Comparison of ENCODE assay signal across 26 cellular contexts in genomic region chr12:91123236-91123635, GRCh38. TPM values are rescaled to one million over a fixed set of nuclear protein-coding genes. Genes with fewer than 3 reads are reported as not detected.
"Had no signal": no experiment of that assay in that cellular context is flagged by ENCODE, and none has a peak within 500 bp of the region (broad histone marks: within the 10 kb centered on the region; RNA-seq: fewer than 3 reads in every experiment).

No MANE protein-coding gene starts in this region.

- H3K4me1 Mint-ChIP-seq: activated naive CD8-positive, alpha-beta T cell treated with anti-CD3 and anti-CD28 coated beads, Interleukin-2, amount 50 U/mL, for 24 hours; brain; central memory CD8-positive, alpha-beta T cell; memory B cell had no signal

- H3K4me3 Mint-ChIP-seq: activated CD8-positive, alpha-beta T cell treated with anti-CD3 and anti-CD28 coated beads, Interleukin-2, amount 10 ng/mL, durations not matched to agents 7 days and 5 days; activated naive CD8-positive, alpha-beta T cell treated with anti-CD3 and anti-CD28 coated beads, Interleukin-2, amount 50 U/mL, for 24 hours; activated T-helper 1 cell treated with anti-CD3 and anti-CD28 coated beads, Interleukin-12 subunit alpha, Interleukin-12 subunit beta, Interleukin-2, Interleukin-4 antibody, amounts not matched to agents 30 ng/mL and 10 ng/mL and 1 ng/mL, durations not matched to agents 14 hours and 24 hours and 36 hours; brain; central memory CD8-positive, alpha-beta T cell; memory B cell; natural killer cell treated with Interleukin-12 subunit alpha and Interleukin-12 subunit beta and Interleukin-15 and Interleukin-18, amount 100 ng/mL, for 72 hours had no signal

- H3K9me3 ChIP-seq: colonic mucosa, pancreas, thoracic aorta, upper lobe of left lung had no signal

- H3K27ac Mint-ChIP-seq: activated CD8-positive, alpha-beta T cell treated with anti-CD3 and anti-CD28 coated beads, Interleukin-2, amount 10 ng/mL, durations not matched to agents 7 days and 5 days; activated naive CD8-positive, alpha-beta T cell treated with anti-CD3 and anti-CD28 coated beads, Interleukin-2, amount 50 U/mL, for 24 hours; activated T-helper 1 cell treated with anti-CD3 and anti-CD28 coated beads, Interleukin-12 subunit alpha, Interleukin-12 subunit beta, Interleukin-2, Interleukin-4 antibody, amounts not matched to agents 30 ng/mL and 10 ng/mL and 1 ng/mL, durations not matched to agents 14 hours and 24 hours and 36 hours; brain; memory B cell; natural killer cell treated with Interleukin-12 subunit alpha and Interleukin-12 subunit beta and Interleukin-15 and Interleukin-18, amount 100 ng/mL, for 72 hours had no signal

- ATAC-seq: activated CD8-positive, alpha-beta T cell treated with anti-CD3 and anti-CD28 coated beads, Interleukin-2, amount 10 ng/mL, durations not matched to agents 7 days and 5 days; activated naive CD8-positive, alpha-beta T cell treated with anti-CD3 and anti-CD28 coated beads, Interleukin-2, amount 50 U/mL, for 24 hours; heart right ventricle; left cardiac atrium; natural killer cell treated with Interleukin-12 subunit alpha and Interleukin-12 subunit beta and Interleukin-15 and Interleukin-18, amount 100 ng/mL, for 72 hours; pancreas; right cardiac atrium had no signal

- H3K4me1 ChIP-seq: colonic mucosa, heart right ventricle, pancreas, upper lobe of left lung had no signal

- H3K9me3 Mint-ChIP-seq: activated T-helper 1 cell treated with anti-CD3 and anti-CD28 coated beads, Interleukin-12 subunit alpha, Interleukin-12 subunit beta, Interleukin-2, Interleukin-4 antibody, amounts not matched to agents 30 ng/mL and 10 ng/mL and 1 ng/mL, durations not matched to agents 14 hours and 24 hours and 36 hours; brain; central memory CD8-positive, alpha-beta T cell; memory B cell; natural killer cell treated with Interleukin-12 subunit alpha and Interleukin-12 subunit beta and Interleukin-15 and Interleukin-18, amount 100 ng/mL, for 72 hours had no signal

- DNase-seq: activated CD4-positive, alpha-beta T cell treated with anti-CD3 and anti-CD28 coated beads for 1 hour; activated CD4-positive, alpha-beta T cell treated with anti-CD3 and anti-CD28 coated beads, Interleukin-2, amount 50 U/mL, for 1 hour; activated CD8-positive, alpha-beta T cell treated with anti-CD3 and anti-CD28 coated beads, Interleukin-2, amount 10 ng/mL, durations not matched to agents 7 days and 5 days; activated gamma-delta T cell; activated naive CD4-positive, alpha-beta T cell treated with anti-CD3 and anti-CD28 coated beads, Interleukin-2, amount 50 U/mL, for 16 hours; activated naive CD8-positive, alpha-beta T cell treated with anti-CD3 and anti-CD28 coated beads, Interleukin-2, amount 50 U/mL, for 24 hours; colonic mucosa; dorsolateral prefrontal cortex; heart right ventricle; islet precursor cell; left cardiac atrium; pancreas; right cardiac atrium; small intestine; stimulated activated CD4-positive, alpha-beta T cell treated with anti-CD3 and anti-CD28 coated beads, Interleukin-15, amount 100 ng/mL, for 24 hours; stimulated activated naive CD4-positive, alpha-beta T cell; T-helper 9 cell; upper lobe of left lung had no signal

- H3K27me3 ChIP-seq: colonic mucosa, dorsolateral prefrontal cortex, heart right ventricle, pancreas, upper lobe of left lung had no signal

- H3K27ac ChIP-seq: colonic mucosa, dorsolateral prefrontal cortex, epithelial cell of prostate, heart right ventricle, pancreas, thoracic aorta, upper lobe of left lung had no signal

- H3K4me3 ChIP-seq: colonic mucosa, dorsolateral prefrontal cortex, heart right ventricle, pancreas, thoracic aorta, upper lobe of left lung had no signal

- H3K36me3 Mint-ChIP-seq: brain; memory B cell; natural killer cell treated with Interleukin-12 subunit alpha and Interleukin-12 subunit beta and Interleukin-15 and Interleukin-18, amount 100 ng/mL, for 72 hours had no signal

- H3K36me3 ChIP-seq: colonic mucosa, heart right ventricle, pancreas, thoracic aorta, upper lobe of left lung had no signal

RNA-seq across cellular contexts. Expression of gene LUM, which starts 11.9 kb away (rescaled TPM):
- total RNA-seq: activated CD8-positive, alpha-beta T cell treated with anti-CD3 and anti-CD28 coated beads, Interleukin-2, amount 10 ng/mL, durations not matched to agents 7 days and 5 days; activated T-helper 1 cell treated with anti-CD3 and anti-CD28 coated beads, Interleukin-12 subunit alpha, Interleukin-12 subunit beta, Interleukin-2, Interleukin-4 antibody, amounts not matched to agents 30 ng/mL and 10 ng/mL and 1 ng/mL, durations not matched to agents 14 hours and 24 hours and 36 hours; natural killer cell treated with Interleukin-12 subunit alpha and Interleukin-12 subunit beta and Interleukin-15 and Interleukin-18, amount 100 ng/mL, for 72 hours; T-helper 1 cell treated with Interleukin-12 subunit alpha and Interleukin-12 subunit beta and Interleukin-4 antibody, amounts not matched to agents 30 ng/mL and 1 ng/mL, for 36 hours had no signal

RNA-seq across cellular contexts. Expression of gene DCN, which starts 59.4 kb away (rescaled TPM):
- total RNA-seq: activated CD8-positive, alpha-beta T cell treated with anti-CD3 and anti-CD28 coated beads, Interleukin-2, amount 10 ng/mL, durations not matched to agents 7 days and 5 days; activated T-helper 1 cell treated with anti-CD3 and anti-CD28 coated beads, Interleukin-12 subunit alpha, Interleukin-12 subunit beta, Interleukin-2, Interleukin-4 antibody, amounts not matched to agents 30 ng/mL and 10 ng/mL and 1 ng/mL, durations not matched to agents 14 hours and 24 hours and 36 hours; natural killer cell treated with Interleukin-12 subunit alpha and Interleukin-12 subunit beta and Interleukin-15 and Interleukin-18, amount 100 ng/mL, for 72 hours; T-helper 1 cell treated with Interleukin-12 subunit alpha and Interleukin-12 subunit beta and Interleukin-4 antibody, amounts not matched to agents 30 ng/mL and 1 ng/mL, for 36 hours had no signal
